Comparison of ENCODE assay signal across 14 cellular contexts in genomic region chr13:114105351-114106225, GRCh38. TPM values are rescaled to one million over a fixed set of nuclear protein-coding genes. Genes with fewer than 3 reads are reported as not detected.
DNase-seq lines count a peak whose midpoint lies in the region; ATAC-seq and TF ChIP-seq lines count a peak whose summit lies in the region.
"Had no signal": no experiment of that assay in that cellular context is flagged by ENCODE, and none has a peak within 500 bp of the region (broad histone marks: within the 10 kb centered on the region; RNA-seq: fewer than 3 reads in every experiment).

No MANE protein-coding gene starts in this region.

- peak overlapping the region; percentile 1 for H3K27ac ChIP-seq in hepatocyte
- H3K27ac ChIP-seq in rectal smooth muscle tissue (ENCODE audit: low read depth, low read length) = peak overlapping the region; percentile 41
- H3K27ac ChIP-seq: KMS-11 had no signal

- H3K4me3 Mint-ChIP-seq in activated T-cell treated with anti-CD3 and anti-CD28 coated beads, Interleukin-2, amount 50 U/mL, for 4 hours = no peak overlapping the region
- H3K4me3 Mint-ChIP-seq: stimulated activated memory B cell treated with anti-CD40 and anti-IgM and Interleukin-4, amounts not matched to agents 10 μg/mL and 1 μg/mL and 100 μg/mL, for 72 hours; T-helper 1 cell treated with Interleukin-12 subunit alpha and Interleukin-12 subunit beta and Interleukin-4 antibody, amounts not matched to agents 30 μg/mL and 1 μg/mL, for 36 hours had no signal

- H3K9me2 ChIP-seq in hepatocyte (replicated peaks; ENCODE audit: insufficient read depth) = no peaks in the 10 kb centered on the region

- no peak overlapping the region for H3K4me2 ChIP-seq in hepatocyte
- H3K4me2 ChIP-seq: KMS-11 had no signal

- H3K36me3 Mint-ChIP-seq in activated T-cell treated with anti-CD3 and anti-CD28 coated beads, Interleukin-2, amount 50 U/mL, for 4 hours (ENCODE audit: insufficient read depth) = peaks cover 8% of the 10 kb centered on the region

- no peaks in the 10 kb centered on the region for H3K9me3 Mint-ChIP-seq in activated T-cell treated with anti-CD3 and anti-CD28 coated beads, Interleukin-2, amount 50 U/mL, for 4 hours
- H3K9me3 Mint-ChIP-seq: stimulated activated memory B cell treated with anti-CD40 and anti-IgM and Interleukin-4, amounts not matched to agents 10 μg/mL and 1 μg/mL and 100 μg/mL, for 72 hours; T-helper 1 cell treated with Interleukin-12 subunit alpha and Interleukin-12 subunit beta and Interleukin-4 antibody, amounts not matched to agents 30 μg/mL and 1 μg/mL, for 36 hours had no signal

- no peaks in the 10 kb centered on the region for H4K20me1 ChIP-seq in hepatocyte (ENCODE audit: insufficient read depth, poor library complexity, severe bottlenecking)

- H3K36me3 ChIP-seq in hepatocyte (replicated peaks; ENCODE audit: insufficient read depth, low read depth) = no peaks in the 10 kb centered on the region
- H3K36me3 ChIP-seq in rectal smooth muscle tissue (ENCODE audit: control insufficient read depth, insufficient read depth, low read length) = peaks cover 2% of the 10 kb centered on the region

- no peak overlapping the region for H3K9ac ChIP-seq in rectal smooth muscle tissue (ENCODE audit: low read length)
- H3K9ac ChIP-seq: KMS-11 had no signal

- WGBS in hepatocyte (ENCODE audit: low lambda C conversion rate, missing lambda C conversion rate) = 66% methylated on average over 32 of the region's 32 CpGs

- DNase-seq in ELF-1 (ENCODE audit: low read depth, low spot score) (peak; percentile 79), hepatocyte (ENCODE audit: low spot score) (no peak), HK-2 (ENCODE audit: unreplicated experiment) (no peak)
- DNase-seq in activated T-cell treated with anti-CD3 and anti-CD28 coated beads, Interleukin-2, amount 50 U/mL, for 4 hours = peak; percentile 3
- no peak for DNase-seq in stimulated activated CD4-positive, alpha-beta T cell treated with anti-CD3 and anti-CD28 coated beads, Interleukin-4, amount 100 ng/mL, for 24 hours
- DNase-seq: kidney glomerular epithelial cell, NCI-H524 had no signal

- no peak overlapping the region for H2AFZ ChIP-seq in hepatocyte

- H3K79me2 ChIP-seq in hepatocyte = peaks cover 10% of the 10 kb centered on the region

- peaks cover 79% of the 10 kb centered on the region for H3K4me1 Mint-ChIP-seq in activated T-cell treated with anti-CD3 and anti-CD28 coated beads, Interleukin-2, amount 50 U/mL, for 4 hours (ENCODE audit: low read depth)

- H3K27me3 Mint-ChIP-seq in activated T-cell treated with anti-CD3 and anti-CD28 coated beads, Interleukin-2, amount 50 U/mL, for 4 hours (ENCODE audit: low read depth) = no peaks in the 10 kb centered on the region
- H3K27me3 Mint-ChIP-seq: stimulated activated memory B cell treated with anti-CD40 and anti-IgM and Interleukin-4, amounts not matched to agents 10 μg/mL and 1 μg/mL and 100 μg/mL, for 72 hours had no signal

- H3K27me3 ChIP-seq in hepatocyte (no peaks in the 10 kb centered on the region), rectal smooth muscle tissue (ENCODE audit: control insufficient read depth, insufficient read depth, low read length) (no peaks in the 10 kb centered on the region)

- H3K4me1 ChIP-seq in hepatocyte (ENCODE audit: insufficient read depth) (peaks cover 9% of the 10 kb centered on the region), rectal smooth muscle tissue (ENCODE audit: control insufficient read depth, insufficient read depth, low read length) (peaks cover 17% of the 10 kb centered on the region)

- TF ChIP-seq CTCF in hepatocyte (IDR thresholded peaks at IDR 0.05; ENCODE audit: poor library complexity) = no peak

- H3K4me3 ChIP-seq in hepatocyte = no peak overlapping the region
- no peak overlapping the region for H3K4me3 ChIP-seq in rectal smooth muscle tissue (ENCODE audit: low read length)
- H3K4me3 ChIP-seq: skin epidermis had no signal

- ATAC-seq in activated T-cell treated with anti-CD3 and anti-CD28 coated beads, Interleukin-2, amount 50 U/mL, for 4 hours = no peak
- no peak for ATAC-seq in HG03196 (IDR thresholded peaks at IDR 0.05; ENCODE audit: unreplicated experiment)
- ATAC-seq in HG03025 (IDR thresholded peaks at IDR 0.05; ENCODE audit: low FRiP score, unreplicated experiment) = no peak

- H3K9me3 ChIP-seq in hepatocyte (ENCODE audit: low read depth) = no peaks in the 10 kb centered on the region

RNA-seq across cellular contexts. Expression of gene RASA3, which starts 26.8 kb away (rescaled TPM):
- total RNA-seq in activated T-cell treated with anti-CD3 and anti-CD28 coated beads, Interleukin-2, amount 50 U/mL, for 4 hours = 10 to 100 TPM; 23.7 to 28.7 (median 26.6) TPM
- 4.3 and 6.1 TPM in 2 replicates for total RNA-seq in hepatocyte
- 5.6 and 5.8 TPM in 2 replicates for polyA plus RNA-seq in hepatocyte

Comparison
In these comparisons a context has a peak if more than half of its experiments do, and no peak if none do; other contexts are left out.
1. DNase-seq: peak in ELF-1 (single experiment) and activated T-cell treated with anti-CD3 and anti-CD28 coated beads, Interleukin-2, amount 50 U/mL, for 4 hours (single experiment); none in hepatocyte (single experiment), HK-2 (single experiment) and stimulated activated CD4-positive, alpha-beta T cell treated with anti-CD3 and anti-CD28 coated beads, Interleukin-4, amount 100 ng/mL, for 24 hours (single experiment).